2 cellular contexts compared by ENCODE assay signal in the genomic region with DNA sequence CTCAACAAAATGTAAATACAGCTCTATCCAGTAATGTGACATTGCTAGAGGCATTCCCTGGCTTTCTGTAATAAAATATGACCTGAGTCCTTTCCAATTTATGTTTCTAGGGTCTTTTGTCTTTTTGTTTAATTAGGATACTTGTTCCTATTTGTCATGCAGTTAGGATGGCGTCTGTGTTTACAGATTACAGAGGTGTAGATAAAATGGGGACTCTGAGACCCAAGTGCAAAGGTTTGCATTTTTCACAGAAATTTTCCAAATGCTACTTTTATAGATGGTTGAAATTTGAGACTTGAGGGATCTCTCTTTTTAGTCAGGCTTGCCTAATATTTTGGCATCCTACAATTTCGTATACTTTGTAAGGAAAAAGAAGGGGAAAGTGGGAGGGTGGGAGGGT.
TF ChIP-seq lines count a peak whose summit lies in the region.

No MANE protein-coding gene starts in this region.

TF ChIP-seq in SK-N-SH treated with all-trans-retinoic acid at 6 μM for 48 hours, 23 proteins besides CTCF, POLR2A, EP300 and RAD21 (continued from another document):
- TF ChIP-seq CREB5 (CRISPR knock-in tag; IDR thresholded peaks at IDR 0.05; ENCODE audit: low read depth) (no peak), TOX (CRISPR knock-in tag; IDR thresholded peaks at IDR 0.05; ENCODE audit: borderline replicate concordance) (no peak), BACH2 (CRISPR knock-in tag; IDR thresholded peaks at IDR 0.05; ENCODE audit: borderline replicate concordance) (no peak)
- TF ChIP-seq, protein P1, sequence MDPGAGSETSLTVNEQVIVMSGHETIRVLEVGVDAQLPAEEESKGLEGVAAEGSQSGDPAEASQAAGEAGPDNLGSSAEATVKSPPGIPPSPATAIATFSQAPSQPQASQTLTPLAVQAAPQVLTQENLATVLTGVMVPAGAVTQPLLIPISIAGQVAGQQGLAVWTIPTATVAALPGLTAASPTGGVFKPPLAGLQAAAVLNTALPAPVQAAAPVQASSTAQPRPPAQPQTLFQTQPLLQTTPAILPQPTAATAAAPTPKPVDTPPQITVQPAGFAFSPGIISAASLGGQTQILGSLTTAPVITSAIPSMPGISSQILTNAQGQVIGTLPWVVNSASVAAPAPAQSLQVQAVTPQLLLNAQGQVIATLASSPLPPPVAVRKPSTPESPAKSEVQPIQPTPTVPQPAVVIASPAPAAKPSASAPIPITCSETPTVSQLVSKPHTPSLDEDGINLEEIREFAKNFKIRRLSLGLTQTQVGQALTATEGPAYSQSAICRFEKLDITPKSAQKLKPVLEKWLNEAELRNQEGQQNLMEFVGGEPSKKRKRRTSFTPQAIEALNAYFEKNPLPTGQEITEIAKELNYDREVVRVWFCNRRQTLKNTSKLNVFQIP (CRISPR knock-in tag; IDR thresholded peaks at IDR 0.05; ENCODE audit: borderline replicate concordance, low read depth) = no peak
- TF ChIP-seq, protein P2, sequence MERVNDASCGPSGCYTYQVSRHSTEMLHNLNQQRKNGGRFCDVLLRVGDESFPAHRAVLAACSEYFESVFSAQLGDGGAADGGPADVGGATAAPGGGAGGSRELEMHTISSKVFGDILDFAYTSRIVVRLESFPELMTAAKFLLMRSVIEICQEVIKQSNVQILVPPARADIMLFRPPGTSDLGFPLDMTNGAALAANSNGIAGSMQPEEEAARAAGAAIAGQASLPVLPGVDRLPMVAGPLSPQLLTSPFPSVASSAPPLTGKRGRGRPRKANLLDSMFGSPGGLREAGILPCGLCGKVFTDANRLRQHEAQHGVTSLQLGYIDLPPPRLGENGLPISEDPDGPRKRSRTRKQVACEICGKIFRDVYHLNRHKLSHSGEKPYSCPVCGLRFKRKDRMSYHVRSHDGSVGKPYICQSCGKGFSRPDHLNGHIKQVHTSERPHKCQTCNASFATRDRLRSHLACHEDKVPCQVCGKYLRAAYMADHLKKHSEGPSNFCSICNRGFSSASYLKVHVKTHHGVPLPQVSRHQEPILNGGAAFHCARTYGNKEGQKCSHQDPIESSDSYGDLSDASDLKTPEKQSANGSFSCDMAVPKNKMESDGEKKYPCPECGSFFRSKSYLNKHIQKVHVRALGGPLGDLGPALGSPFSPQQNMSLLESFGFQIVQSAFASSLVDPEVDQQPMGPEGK (CRISPR knock-in tag; IDR thresholded peaks at IDR 0.05; ENCODE audit: borderline replicate concordance) = no peak

TF ChIP-seq in GM23338, 12 proteins besides CTCF, POLR2A, EP300 and RAD21 (continued from another document):
- TF ChIP-seq ZNF462 (CRISPR knock-in tag; IDR thresholded peaks at IDR 0.05) (no peak), EZH2 (IDR thresholded peaks at IDR 0.05; ENCODE audit: low read depth, unreplicated experiment) (no peak), REST (IDR thresholded peaks at IDR 0.05; ENCODE audit: unreplicated experiment) (no peak), NANOG (IDR thresholded peaks at IDR 0.05; ENCODE audit: borderline replicate concordance) (no peak), CREB1 (CRISPR knock-in tag; IDR thresholded peaks at IDR 0.05; ENCODE audit: low read depth) (no peak), ZNF331 (CRISPR knock-in tag; IDR thresholded peaks at IDR 0.05; ENCODE audit: low read depth) (no peak), STAT1 (IDR thresholded peaks at IDR 0.05; ENCODE audit: unreplicated experiment) (no peak)
